Comparison of ENCODE assay signal across 15 cellular contexts in genomic region chr3:71154846-71155245, GRCh38.
A peak's percentile ranks its signal among the peaks of the same experiment; 100 is the strongest.
DNase-seq lines count a peak whose midpoint lies in the region; ATAC-seq lines count a peak whose summit lies in the region.
"Had no signal": no experiment of that assay in that cellular context is flagged by ENCODE, and none has a peak within 500 bp of the region (broad histone marks: within the 10 kb centered on the region; RNA-seq: fewer than 3 reads in every experiment).

No MANE protein-coding gene starts in this region.

- no peak for DNase-seq in stimulated activated naive CD8-positive, alpha-beta T cell treated with anti-CD3 and anti-CD28 coated beads, Interleukin-15, Interleukin-2, amounts not matched to agents 100 U/mL and 50 U/mL, for 24 hours
- peak; percentile 26 for DNase-seq in fibroblast of gingiva (ENCODE audit: low read depth)
- no peak for DNase-seq in naive thymus-derived CD8-positive, alpha-beta T cell
- DNase-seq in putamen (ENCODE audit: low spot score), result no peak
- DNase-seq in activated CD4-positive, alpha-beta T cell treated with anti-CD3 and anti-CD28 coated beads for 36 hours, result no peak
- DNase-seq: CD8-positive, alpha-beta memory T cell; DMS79; H7; NCI-H187; NCI-H2107; NCI-H2227 treated with DMSO at 0.1 percent for 48 hours; NCI-H524 treated with DMSO at 0.1 percent for 48 hours; SJCRH30 had no signal

- no peaks in the 10 kb centered on the region for H3K27me3 Mint-ChIP-seq in stimulated activated naive CD8-positive, alpha-beta T cell treated with anti-CD3 and anti-CD28 coated beads, Interleukin-15, Interleukin-2, amounts not matched to agents 100 ng/mL and 50 ng/mL, for 24 hours
- no peaks in the 10 kb centered on the region for H3K27me3 Mint-ChIP-seq in naive thymus-derived CD8-positive, alpha-beta T cell
- no peaks in the 10 kb centered on the region for H3K27me3 Mint-ChIP-seq in activated CD4-positive, alpha-beta T cell treated with anti-CD3 and anti-CD28 coated beads for 36 hours
- H3K27me3 Mint-ChIP-seq: CD8-positive, alpha-beta memory T cell had no signal

- ATAC-seq in stimulated activated naive CD8-positive, alpha-beta T cell treated with anti-CD3 and anti-CD28 coated beads, Interleukin-15, Interleukin-2, amounts not matched to agents 100 U/mL and 50 U/mL, for 24 hours, result no peak
- ATAC-seq in naive thymus-derived CD8-positive, alpha-beta T cell, result no peak
- ATAC-seq in HG02884 (IDR thresholded peaks at IDR 0.05; ENCODE audit: unreplicated experiment), result no peak
- ATAC-seq in activated CD4-positive, alpha-beta T cell treated with anti-CD3 and anti-CD28 coated beads for 36 hours, result no peak

- peaks cover 50% of the 10 kb centered on the region for H3K36me3 Mint-ChIP-seq in stimulated activated naive CD8-positive, alpha-beta T cell treated with anti-CD3 and anti-CD28 coated beads, Interleukin-15, Interleukin-2, amounts not matched to agents 100 ng/mL and 50 ng/mL, for 24 hours (ENCODE audit: low read depth)
- H3K36me3 Mint-ChIP-seq in naive thymus-derived CD8-positive, alpha-beta T cell, result peaks cover 0 to 69% (median 22%) of the 10 kb centered on the region in 3 donors
- H3K36me3 Mint-ChIP-seq in activated CD4-positive, alpha-beta T cell treated with anti-CD3 and anti-CD28 coated beads for 36 hours (ENCODE audit: low read depth), result peaks cover 38% of the 10 kb centered on the region

- POLR2A ChIA-PET in naive thymus-derived CD8-positive, alpha-beta T cell (lab: Charles Lee), result no interaction called here
- POLR2A ChIA-PET in activated CD4-positive, alpha-beta T cell treated with anti-CD3 and anti-CD28 coated beads for 36 hours (lab: Charles Lee), result no interaction called here

- H3K27ac Mint-ChIP-seq in stimulated activated naive CD8-positive, alpha-beta T cell treated with anti-CD3 and anti-CD28 coated beads, Interleukin-15, Interleukin-2, amounts not matched to agents 100 ng/mL and 50 ng/mL, for 24 hours, result peak overlapping the region; percentile 41
- H3K27ac Mint-ChIP-seq in naive thymus-derived CD8-positive, alpha-beta T cell, result peak overlapping the region in 9 of 10 donors; percentile 35 to 90 (median 80)
- no peak overlapping the region for H3K27ac Mint-ChIP-seq in activated CD4-positive, alpha-beta T cell treated with anti-CD3 and anti-CD28 coated beads for 36 hours
- H3K27ac Mint-ChIP-seq: CD8-positive, alpha-beta memory T cell had no signal

- H3K4me1 Mint-ChIP-seq in stimulated activated naive CD8-positive, alpha-beta T cell treated with anti-CD3 and anti-CD28 coated beads, Interleukin-15, Interleukin-2, amounts not matched to agents 100 ng/mL and 50 ng/mL, for 24 hours (ENCODE audit: low read depth), result peaks cover 98% of the 10 kb centered on the region
- peaks cover 56 to 88% (median 75%) of the 10 kb centered on the region in 4 donors for H3K4me1 Mint-ChIP-seq in naive thymus-derived CD8-positive, alpha-beta T cell
- peaks cover 82% of the 10 kb centered on the region for H3K4me1 Mint-ChIP-seq in activated CD4-positive, alpha-beta T cell treated with anti-CD3 and anti-CD28 coated beads for 36 hours

- no peaks in the 10 kb centered on the region for H3K9me3 Mint-ChIP-seq in stimulated activated naive CD8-positive, alpha-beta T cell treated with anti-CD3 and anti-CD28 coated beads, Interleukin-15, Interleukin-2, amounts not matched to agents 100 ng/mL and 50 ng/mL, for 24 hours
- H3K9me3 Mint-ChIP-seq in naive thymus-derived CD8-positive, alpha-beta T cell, result no peaks in the 10 kb centered on the region
- H3K9me3 Mint-ChIP-seq in activated CD4-positive, alpha-beta T cell treated with anti-CD3 and anti-CD28 coated beads for 36 hours (ENCODE audit: low read depth), result peaks cover 2% of the 10 kb centered on the region
- H3K9me3 Mint-ChIP-seq: CD8-positive, alpha-beta memory T cell had no signal

- intact Hi-C loops in activated CD4-positive, alpha-beta T cell treated with anti-CD3 and anti-CD28 coated beads for 36 hours (cut with DNase I, micrococcal nuclease), result loop anchor here in 1 of 2 experiments (5.0 kb wide), 1 partner anchor 32 kb away; no protein-coding TSS in a partner anchor

- H3K4me3 Mint-ChIP-seq in stimulated activated naive CD8-positive, alpha-beta T cell treated with anti-CD3 and anti-CD28 coated beads, Interleukin-15, Interleukin-2, amounts not matched to agents 100 ng/mL and 50 ng/mL, for 24 hours, result no peak overlapping the region
- no peak overlapping the region for H3K4me3 Mint-ChIP-seq in naive thymus-derived CD8-positive, alpha-beta T cell
- no peak overlapping the region for H3K4me3 Mint-ChIP-seq in activated CD4-positive, alpha-beta T cell treated with anti-CD3 and anti-CD28 coated beads for 36 hours
- H3K4me3 Mint-ChIP-seq: CD8-positive, alpha-beta memory T cell had no signal

- CTCF ChIA-PET in activated CD4-positive, alpha-beta T cell treated with anti-CD3 and anti-CD28 coated beads for 36 hours (lab: Charles Lee), result no interaction called here
